In the genomic region with DNA sequence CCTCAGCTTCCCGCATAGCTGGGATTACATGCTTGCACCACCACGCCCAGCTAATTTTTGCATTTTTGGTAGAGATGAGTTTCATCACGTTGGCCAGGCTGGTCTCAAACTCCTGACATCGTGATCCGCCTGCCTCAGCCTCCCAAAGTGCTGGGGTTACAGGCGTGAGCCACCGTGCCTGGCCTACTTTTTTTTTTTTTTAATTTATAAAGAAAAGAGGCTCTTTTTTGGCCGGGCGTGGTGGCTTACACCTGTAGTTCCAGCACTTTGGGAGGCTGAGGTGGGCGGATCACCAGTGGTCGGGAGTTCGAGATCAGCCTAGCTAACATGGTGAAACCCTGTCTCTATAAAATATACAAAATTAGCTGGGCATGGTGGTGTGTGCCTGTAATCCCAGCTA, we compare ENCODE assay signal across 12 cellular contexts. TPM values are rescaled to one million over a fixed set of nuclear protein-coding genes. Genes with fewer than 3 reads are reported as not detected.
"Had no signal": no experiment of that assay in that cellular context is flagged by ENCODE, and none has a peak within 500 bp of the region (broad histone marks: within the 10 kb centered on the region; RNA-seq: fewer than 3 reads in every experiment).

No MANE protein-coding gene starts in this region.

RNA-seq across cellular contexts. Expression of gene STAC2, which starts 24.3 kb away (rescaled TPM):
- total RNA-seq: activated B cell treated with CpG ODN at 0.5 μM for 24 hours; activated CD4-positive, alpha-beta memory T cell treated with anti-CD3 and anti-CD28 coated beads for 36 hours; activated CD4-positive, alpha-beta memory T cell treated with anti-CD3 and anti-CD28 coated beads, Interleukin-2, amount 10 ng/mL, durations not matched to agents 7 days and 5 days; activated CD4-positive, alpha-beta T cell treated with anti-CD3 and anti-CD28 coated beads for 36 hours; activated CD4-positive, alpha-beta T cell treated with anti-CD3 and anti-CD28 coated beads, Interleukin-2, amount 10 ng/mL, durations not matched to agents 24 days and 14 days; activated CD4-positive, alpha-beta T cell treated with anti-CD3 and anti-CD28 coated beads, Interleukin-2, amount 10 ng/mL, durations not matched to agents 7 days and 5 days; activated CD8-positive, alpha-beta memory T cell treated with anti-CD3 and anti-CD28 coated beads for 36 hours; activated CD8-positive, alpha-beta memory T cell treated with anti-CD3 and anti-CD28 coated beads, Interleukin-2, amount 10 ng/mL, durations not matched to agents 7 days and 5 days; activated CD8-positive, alpha-beta T cell treated with anti-CD3 and anti-CD28 coated beads, Interleukin-2, amount 10 ng/mL, durations not matched to agents 7 days and 5 days; T-helper 1 cell treated with Interleukin-12 subunit alpha and Interleukin-12 subunit beta and Interleukin-4 antibody, amounts not matched to agents 30 ng/mL and 1 ng/mL, for 36 hours; T-helper 17 cell; T-helper 2 cell treated with Interferon-gamma antibody and Interleukin-4, amounts not matched to agents 100 ng/mL and 5 ng/mL, for 36 hours had no signal
